ENCODE assay signal across 9 cellular contexts in genomic region chr22:27105142-27106025, GRCh38.
DNase-seq lines count a peak whose midpoint lies in the region; ATAC-seq and TF ChIP-seq lines count a peak whose summit lies in the region.
"Had no signal": no experiment of that assay in that cellular context is flagged by ENCODE, and none has a peak within 500 bp of the region (broad histone marks: within the 10 kb centered on the region; RNA-seq: fewer than 3 reads in every experiment).

No MANE protein-coding gene starts in this region.

- no peaks in the 10 kb centered on the region for H3K4me1 Mint-ChIP-seq in activated CD4-positive, alpha-beta T cell treated with anti-CD3 and anti-CD28 coated beads, Interleukin-2, amount 10 ng/mL, durations not matched to agents 7 days and 5 days

- peaks cover 0 to 59% of the 10 kb centered on the region in 2 experiments for H3K27me3 ChIP-seq in mesenchymal stem cell (ENCODE audit: control insufficient read depth in 1 of 2, insufficient read depth in 1 of 2, low read length in 2 of 2)
- peaks cover 0 to 9% of the 10 kb centered on the region in 2 donors for H3K27me3 ChIP-seq in tibial nerve
- H3K27me3 ChIP-seq in HAP-1 (ENCODE audit: low read depth) = peaks cover 27% of the 10 kb centered on the region

- H2BK12ac ChIP-seq in mesenchymal stem cell (ENCODE audit: low read length in 2 of 2) = peak overlapping the region; percentile 64 to 75

- H3K9me3 ChIP-seq in mesenchymal stem cell (ENCODE audit: control insufficient read depth, low read length) (peaks cover 11% of the 10 kb centered on the region), tibial nerve (no peaks in the 10 kb centered on the region), HAP-1 (no peaks in the 10 kb centered on the region)

- H2BK15ac ChIP-seq in mesenchymal stem cell (ENCODE audit: low read depth, poor library complexity, severe bottlenecking) = peak overlapping the region; percentile 97

- H2BK5ac ChIP-seq in mesenchymal stem cell (ENCODE audit: low read depth, low read length, poor library complexity, severe bottlenecking) = no peak overlapping the region

- H3K79me1 ChIP-seq in mesenchymal stem cell (replicated peaks; ENCODE audit: low read length, poor library complexity, severe bottlenecking) = no peaks in the 10 kb centered on the region

- no peak overlapping the region for H3K18ac ChIP-seq in mesenchymal stem cell (ENCODE audit: low read depth in 1 of 2, low read length in 2 of 2)

- TF ChIP-seq CTCF in coronary artery (IDR thresholded peaks at IDR 0.05) = no peak
- TF ChIP-seq CTCF in tibial nerve (IDR thresholded peaks at IDR 0.05) = no peak

- ATAC-seq in HG02571 (IDR thresholded peaks at IDR 0.05; ENCODE audit: unreplicated experiment) (no peak), GM21381 (IDR thresholded peaks at IDR 0.05; ENCODE audit: unreplicated experiment) (no peak)

- peak; percentile 73 to 90 for TF ChIP-seq EP300 in tibial nerve (IDR thresholded peaks at IDR 0.05)

- WGBS in mesenchymal stem cell = 48% methylated on average over 10 of the region's 11 CpGs
- 61 to 68% methylated on average over 11 of the region's 11 CpGs for WGBS in tibial nerve, 2 donors

- CTCF ChIA-PET in activated CD4-positive, alpha-beta T cell treated with anti-CD3 and anti-CD28 coated beads, Interleukin-2, amount 10 ng/mL, durations not matched to agents 7 days and 5 days (lab: Charles Lee) = no interaction called here

- TF ChIP-seq POLR2A in tibial nerve (IDR thresholded peaks at IDR 0.05) = no peak

- no peak overlapping the region for H3K14ac ChIP-seq in mesenchymal stem cell (ENCODE audit: low read length in 2 of 2)

- no peak overlapping the region for H3K4me2 ChIP-seq in mesenchymal stem cell (ENCODE audit: low read length, poor library complexity, severe bottlenecking)

- H3K36me3 ChIP-seq in mesenchymal stem cell (ENCODE audit: control insufficient read depth in 1 of 2, insufficient read depth in 2 of 2, low read depth in 1 of 2, low read length in 2 of 2) (no peaks in the 10 kb centered on the region), tibial nerve (no peaks in the 10 kb centered on the region), HAP-1 (replicated peaks) (no peaks in the 10 kb centered on the region)

- H3K27ac Mint-ChIP-seq in activated CD4-positive, alpha-beta T cell treated with anti-CD3 and anti-CD28 coated beads, Interleukin-2, amount 10 ng/mL, durations not matched to agents 7 days and 5 days = no peak overlapping the region

- no peak overlapping the region for H4K91ac ChIP-seq in mesenchymal stem cell (ENCODE audit: low read length)

- peak overlapping the region; percentile 57 for H2AK5ac ChIP-seq in mesenchymal stem cell (ENCODE audit: low read length, severe bottlenecking)

- peak overlapping the region; percentile 35 for H3K9ac ChIP-seq in mesenchymal stem cell (ENCODE audit: low read length)

- H3K36me3 Mint-ChIP-seq in activated CD4-positive, alpha-beta T cell treated with anti-CD3 and anti-CD28 coated beads, Interleukin-2, amount 10 ng/mL, durations not matched to agents 7 days and 5 days (ENCODE audit: low read depth) = no peaks in the 10 kb centered on the region

- in situ Hi-C loops in HAP-1 (cut with MboI; ENCODE audit: low sequenced_read_pairs) = no loop called here

- H3K9me3 Mint-ChIP-seq in activated CD4-positive, alpha-beta T cell treated with anti-CD3 and anti-CD28 coated beads, Interleukin-2, amount 10 ng/mL, durations not matched to agents 7 days and 5 days = peaks cover 6% of the 10 kb centered on the region

- H2BK120ac ChIP-seq in mesenchymal stem cell (ENCODE audit: low read depth, low read length) = no peak overlapping the region

- POLR2A ChIA-PET in activated CD4-positive, alpha-beta T cell treated with anti-CD3 and anti-CD28 coated beads, Interleukin-2, amount 10 ng/mL, durations not matched to agents 7 days and 5 days (lab: Charles Lee) = no interaction called here

- H3K4me3 ChIP-seq in coronary artery (no peak overlapping the region), mesenchymal stem cell (ENCODE audit: insufficient read depth in 1 of 2, low read depth in 1 of 2, low read length in 2 of 2) (no peak overlapping the region), tibial nerve (no peak overlapping the region), HAP-1 (no peak overlapping the region)

- H3K27me3 Mint-ChIP-seq in activated CD4-positive, alpha-beta T cell treated with anti-CD3 and anti-CD28 coated beads, Interleukin-2, amount 10 ng/mL, durations not matched to agents 7 days and 5 days = peaks cover 16% of the 10 kb centered on the region

- no peak overlapping the region for H3K23ac ChIP-seq in mesenchymal stem cell (ENCODE audit: low read length in 2 of 2)

- H3K4me1 ChIP-seq in mesenchymal stem cell (ENCODE audit: control insufficient read depth, insufficient read depth, low read depth, low read length) = peaks cover 30% of the 10 kb centered on the region
- peaks cover 0 to 35% (median 12%) of the 10 kb centered on the region in 4 donors for H3K4me1 ChIP-seq in tibial nerve
- no peaks in the 10 kb centered on the region for H3K4me1 ChIP-seq in HAP-1

- H4K8ac ChIP-seq in mesenchymal stem cell (ENCODE audit: low read length) = peak overlapping the region; percentile 27

- H2AFZ ChIP-seq in mesenchymal stem cell (ENCODE audit: low read depth, low read length) = no peak overlapping the region

- no peak overlapping the region for H3K4me3 Mint-ChIP-seq in activated CD4-positive, alpha-beta T cell treated with anti-CD3 and anti-CD28 coated beads, Interleukin-2, amount 10 ng/mL, durations not matched to agents 7 days and 5 days

- H3K27ac ChIP-seq in coronary artery = peak overlapping the region; percentile 72 to 93
- H3K27ac ChIP-seq in mesenchymal stem cell (ENCODE audit: low read length, poor library complexity, severe bottlenecking) = peak overlapping the region; percentile 93
- peak overlapping the region in 3 of 4 donors; percentile 36 to 79 (median 71) for H3K27ac ChIP-seq in tibial nerve

- DNase-seq in LHCN-M2 (ENCODE audit: low read depth) = peak; percentile 86
- DNase-seq in coronary artery (ENCODE audit: low spot score) = peak; percentile 95
- DNase-seq in mesenchymal stem cell = peak; percentile 90
- DNase-seq in tibial nerve (ENCODE audit: low spot score in 2 of 2) = peak; percentile 44 to 67
- no peak for DNase-seq in activated CD4-positive, alpha-beta T cell treated with anti-CD3 and anti-CD28 coated beads, Interleukin-2, amount 10 ng/mL, durations not matched to agents 7 days and 5 days
- DNase-seq in HAP-1 (ENCODE audit: low spot score in 2 of 2) = no peak
- DNase-seq: effector memory CD4-positive, alpha-beta T cell had no signal

- peak overlapping the region in 1 of 2 experiments; percentile 35 for H3K4ac ChIP-seq in mesenchymal stem cell (ENCODE audit: low read depth in 1 of 2, low read length in 2 of 2)

Comparison
In these comparisons a context has a peak if more than half of its experiments do, and no peak if none do; other contexts are left out.
1. DNase-seq: peak in LHCN-M2 (single experiment), coronary artery (single experiment), mesenchymal stem cell (single experiment) and tibial nerve (2 of 2); none in activated CD4-positive, alpha-beta T cell treated with anti-CD3 and anti-CD28 coated beads, Interleukin-2, amount 10 ng/mL, durations not matched to agents 7 days and 5 days (single experiment) and HAP-1 (0 of 2).
2. Peak in every context shown above with its lines, with median percentiles within 50 percentile points of each other: H3K27ac ChIP-seq.